Comparison of ENCODE assay signal across 1 cellular context in the genomic region with DNA sequence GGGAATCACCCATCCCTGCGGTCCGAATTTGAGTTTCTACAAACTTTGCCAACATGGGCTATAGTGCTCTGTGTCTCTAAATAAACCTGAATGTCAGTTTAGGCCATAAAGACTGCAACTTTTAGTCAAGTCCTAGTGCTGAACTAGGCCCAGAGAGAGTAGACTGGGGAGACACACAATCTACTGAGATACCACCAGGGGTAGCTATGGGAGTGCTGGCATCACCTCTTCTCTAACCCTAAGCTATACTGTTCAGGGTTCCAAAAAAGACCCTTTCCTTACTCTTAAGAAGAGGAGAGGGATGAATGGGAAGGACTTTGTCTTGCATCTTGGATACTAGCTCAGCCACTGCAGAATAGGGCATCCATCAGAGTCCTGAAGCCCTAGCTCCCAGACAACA.
TF ChIP-seq lines count a peak whose summit lies in the region.

No MANE protein-coding gene starts in this region.

TF ChIP-seq in GM23338, 12 proteins besides CTCF, POLR2A, EP300 and RAD21:
- TF ChIP-seq, protein P1, sequence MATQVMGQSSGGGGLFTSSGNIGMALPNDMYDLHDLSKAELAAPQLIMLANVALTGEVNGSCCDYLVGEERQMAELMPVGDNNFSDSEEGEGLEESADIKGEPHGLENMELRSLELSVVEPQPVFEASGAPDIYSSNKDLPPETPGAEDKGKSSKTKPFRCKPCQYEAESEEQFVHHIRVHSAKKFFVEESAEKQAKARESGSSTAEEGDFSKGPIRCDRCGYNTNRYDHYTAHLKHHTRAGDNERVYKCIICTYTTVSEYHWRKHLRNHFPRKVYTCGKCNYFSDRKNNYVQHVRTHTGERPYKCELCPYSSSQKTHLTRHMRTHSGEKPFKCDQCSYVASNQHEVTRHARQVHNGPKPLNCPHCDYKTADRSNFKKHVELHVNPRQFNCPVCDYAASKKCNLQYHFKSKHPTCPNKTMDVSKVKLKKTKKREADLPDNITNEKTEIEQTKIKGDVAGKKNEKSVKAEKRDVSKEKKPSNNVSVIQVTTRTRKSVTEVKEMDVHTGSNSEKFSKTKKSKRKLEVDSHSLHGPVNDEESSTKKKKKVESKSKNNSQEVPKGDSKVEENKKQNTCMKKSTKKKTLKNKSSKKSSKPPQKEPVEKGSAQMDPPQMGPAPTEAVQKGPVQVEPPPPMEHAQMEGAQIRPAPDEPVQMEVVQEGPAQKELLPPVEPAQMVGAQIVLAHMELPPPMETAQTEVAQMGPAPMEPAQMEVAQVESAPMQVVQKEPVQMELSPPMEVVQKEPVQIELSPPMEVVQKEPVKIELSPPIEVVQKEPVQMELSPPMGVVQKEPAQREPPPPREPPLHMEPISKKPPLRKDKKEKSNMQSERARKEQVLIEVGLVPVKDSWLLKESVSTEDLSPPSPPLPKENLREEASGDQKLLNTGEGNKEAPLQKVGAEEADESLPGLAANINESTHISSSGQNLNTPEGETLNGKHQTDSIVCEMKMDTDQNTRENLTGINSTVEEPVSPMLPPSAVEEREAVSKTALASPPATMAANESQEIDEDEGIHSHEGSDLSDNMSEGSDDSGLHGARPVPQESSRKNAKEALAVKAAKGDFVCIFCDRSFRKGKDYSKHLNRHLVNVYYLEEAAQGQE (IDR thresholded peaks at IDR 0.05; ENCODE audit: unreplicated experiment): no peak
